In genomic region chr16:88781140-88782077, GRCh38 we compare ENCODE assay signal across 2 cellular contexts.
TF ChIP-seq lines count a peak whose summit lies in the region.

No MANE protein-coding gene starts in this region.

TF ChIP-seq in A549, 52 proteins besides CTCF, POLR2A, EP300 and RAD21:
- no peak for TF ChIP-seq E2F6 (IDR thresholded peaks at IDR 0.05; ENCODE audit: borderline replicate concordance, low read depth)
- no peak for TF ChIP-seq SMC3 (IDR thresholded peaks at IDR 0.05)
- TF ChIP-seq MAFK (IDR thresholded peaks at IDR 0.05; ENCODE audit: partially characterized antibody) = peak; percentile 40

TF ChIP-seq in HCT116, 20 proteins besides CTCF, POLR2A, EP300 and RAD21 (continued from another document):
- no peak for TF ChIP-seq MAX (IDR thresholded peaks at IDR 0.05)
- TF ChIP-seq JUND (IDR thresholded peaks at IDR 0.05) = no peak
- no peak for TF ChIP-seq SIN3A (IDR thresholded peaks at IDR 0.05; ENCODE audit: low read depth)
